3 cellular contexts compared by ENCODE assay signal in genomic region chr12:23867794-23868193, GRCh38.
TF ChIP-seq lines count a peak whose summit lies in the region.

No MANE protein-coding gene starts in this region.

TF ChIP-seq in HepG2, 621 proteins besides CTCF, POLR2A, EP300 and RAD21:
- TF ChIP-seq HNRNPK (IDR thresholded peaks at IDR 0.05; ENCODE audit: low read depth, low read length, poor library complexity, severe bottlenecking) (peak; percentile 82), SNAPC2 (CRISPR knock-in tag; IDR thresholded peaks at IDR 0.05) (no peak)

TF ChIP-seq in HEK293, 187 proteins besides CTCF, POLR2A, EP300 and RAD21:
- TF ChIP-seq ZNF214 (tag by site-specific recombination; IDR thresholded peaks at IDR 0.05; ENCODE audit: borderline replicate concordance) (no peak), ZNF366 (tag by site-specific recombination; conservative IDR thresholded peaks at IDR 0.05) (0 out of 2 replicates have a peak, but pooled peaks have one; percentile 25), ATF2 (tag by site-specific recombination; IDR thresholded peaks at IDR 0.05; ENCODE audit: low read depth) (no peak)

TF ChIP-seq in K562, 482 proteins besides CTCF, POLR2A, EP300 and RAD21:
- TF ChIP-seq NCOA4 (IDR thresholded peaks at IDR 0.05; ENCODE audit: partially characterized antibody): no peak
- TF ChIP-seq PCBP2 (IDR thresholded peaks at IDR 0.05; ENCODE audit: low read depth, low read length, poor library complexity, severe bottlenecking): peak; percentile 82
- peak; percentile 83 for TF ChIP-seq HNRNPK (IDR thresholded peaks at IDR 0.05; ENCODE audit: low read depth, low read length, poor library complexity, severe bottlenecking)
